In the genomic region with DNA sequence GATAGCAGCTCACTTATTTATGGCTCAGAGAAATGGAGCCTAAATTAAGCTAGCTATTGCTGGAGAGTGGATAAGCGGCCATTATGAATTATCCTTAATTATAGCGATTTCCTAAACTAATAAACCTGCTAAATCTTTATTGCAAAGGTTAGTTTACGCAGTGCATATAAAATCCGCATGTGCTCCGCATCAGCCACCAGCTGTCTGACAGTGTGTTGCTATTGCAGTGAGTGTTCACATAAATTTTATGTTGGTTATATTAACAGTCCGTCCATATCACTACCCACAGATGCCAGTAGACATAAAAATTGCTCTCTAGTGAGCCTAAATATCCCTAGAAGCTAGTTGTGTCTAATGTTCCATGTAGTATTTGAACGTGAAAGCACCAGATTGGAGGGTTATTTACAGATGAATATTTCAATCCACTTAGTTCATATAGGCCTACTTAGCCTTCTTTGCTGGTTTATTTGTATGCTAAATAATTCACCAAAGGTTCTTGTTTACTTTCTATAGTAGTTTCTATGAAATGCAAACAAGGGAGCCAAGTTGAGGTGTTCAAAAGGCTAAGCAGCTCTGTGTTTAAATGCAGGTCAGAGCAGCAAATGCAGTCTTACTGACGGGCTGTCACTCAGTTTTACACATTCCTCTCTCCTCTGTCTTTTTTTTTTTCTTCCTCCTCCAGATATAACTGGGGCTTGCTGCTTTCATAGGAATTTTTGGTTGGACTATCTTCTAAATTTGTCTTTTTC, we compare ENCODE assay signal across 1 cellular context.
A peak's percentile ranks its signal among the peaks of the same experiment; 100 is the strongest.
TF ChIP-seq lines count a peak whose summit lies in the region.

No MANE protein-coding gene starts in this region.

TF ChIP-seq in HepG2, 621 proteins besides CTCF, POLR2A, EP300 and RAD21 (continued from another document and continues in another):
- TF ChIP-seq, protein P1, sequence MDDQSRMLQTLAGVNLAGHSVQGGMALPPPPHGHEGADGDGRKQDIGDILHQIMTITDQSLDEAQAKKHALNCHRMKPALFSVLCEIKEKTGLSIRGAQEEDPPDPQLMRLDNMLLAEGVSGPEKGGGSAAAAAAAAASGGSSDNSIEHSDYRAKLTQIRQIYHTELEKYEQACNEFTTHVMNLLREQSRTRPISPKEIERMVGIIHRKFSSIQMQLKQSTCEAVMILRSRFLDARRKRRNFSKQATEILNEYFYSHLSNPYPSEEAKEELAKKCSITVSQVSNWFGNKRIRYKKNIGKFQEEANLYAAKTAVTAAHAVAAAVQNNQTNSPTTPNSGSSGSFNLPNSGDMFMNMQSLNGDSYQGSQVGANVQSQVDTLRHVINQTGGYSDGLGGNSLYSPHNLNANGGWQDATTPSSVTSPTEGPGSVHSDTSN (CRISPR knock-in tag; IDR thresholded peaks at IDR 0.05; ENCODE audit: borderline replicate concordance), result no peak
- TF ChIP-seq SOX13 (IDR thresholded peaks at IDR 0.05), result no peak
- TF ChIP-seq SOX13 (CRISPR knock-in tag; conservative IDR thresholded peaks at IDR 0.05 in 1 of 2, IDR thresholded peaks at IDR 0.05 in 1 of 2), result peak in 1 of 2 experiments; percentile 43; a peak in 1 of 4 replicates
- TF ChIP-seq PAF1 (CRISPR knock-in tag; IDR thresholded peaks at IDR 0.05), result no peak
- no peak for TF ChIP-seq ZNF329 (CRISPR knock-in tag; IDR thresholded peaks at IDR 0.05; ENCODE audit: low read depth)
- no peak for TF ChIP-seq HDAC6 (IDR thresholded peaks at IDR 0.05; ENCODE audit: low read depth, low read length)
- no peak for TF ChIP-seq CREB1 (IDR thresholded peaks at IDR 0.05)
- TF ChIP-seq CREB1 (CRISPR knock-in tag; IDR thresholded peaks at IDR 0.05), result 0 out of 2 replicates have a peak, but pooled peaks have one; percentile 16
- peak; percentile 98 for TF ChIP-seq BCL6 (CRISPR knock-in tag; IDR thresholded peaks at IDR 0.05)
- no peak for TF ChIP-seq U2AF2 (IDR thresholded peaks at IDR 0.05; ENCODE audit: low read depth, low read length)
- no peak for TF ChIP-seq ZNF354B (CRISPR knock-in tag; IDR thresholded peaks at IDR 0.05)
- no peak for TF ChIP-seq NRL (CRISPR knock-in tag; IDR thresholded peaks at IDR 0.05; ENCODE audit: borderline replicate concordance)
- TF ChIP-seq, protein P2, sequence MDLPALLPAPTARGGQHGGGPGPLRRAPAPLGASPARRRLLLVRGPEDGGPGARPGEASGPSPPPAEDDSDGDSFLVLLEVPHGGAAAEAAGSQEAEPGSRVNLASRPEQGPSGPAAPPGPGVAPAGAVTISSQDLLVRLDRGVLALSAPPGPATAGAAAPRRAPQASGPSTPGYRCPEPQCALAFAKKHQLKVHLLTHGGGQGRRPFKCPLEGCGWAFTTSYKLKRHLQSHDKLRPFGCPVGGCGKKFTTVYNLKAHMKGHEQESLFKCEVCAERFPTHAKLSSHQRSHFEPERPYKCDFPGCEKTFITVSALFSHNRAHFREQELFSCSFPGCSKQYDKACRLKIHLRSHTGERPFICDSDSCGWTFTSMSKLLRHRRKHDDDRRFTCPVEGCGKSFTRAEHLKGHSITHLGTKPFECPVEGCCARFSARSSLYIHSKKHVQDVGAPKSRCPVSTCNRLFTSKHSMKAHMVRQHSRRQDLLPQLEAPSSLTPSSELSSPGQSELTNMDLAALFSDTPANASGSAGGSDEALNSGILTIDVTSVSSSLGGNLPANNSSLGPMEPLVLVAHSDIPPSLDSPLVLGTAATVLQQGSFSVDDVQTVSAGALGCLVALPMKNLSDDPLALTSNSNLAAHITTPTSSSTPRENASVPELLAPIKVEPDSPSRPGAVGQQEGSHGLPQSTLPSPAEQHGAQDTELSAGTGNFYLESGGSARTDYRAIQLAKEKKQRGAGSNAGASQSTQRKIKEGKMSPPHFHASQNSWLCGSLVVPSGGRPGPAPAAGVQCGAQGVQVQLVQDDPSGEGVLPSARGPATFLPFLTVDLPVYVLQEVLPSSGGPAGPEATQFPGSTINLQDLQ (CRISPR knock-in tag; IDR thresholded peaks at IDR 0.05), result no peak
- TF ChIP-seq CBX1 (IDR thresholded peaks at IDR 0.05; ENCODE audit: low read depth), result no peak
- TF ChIP-seq TAF1 (CRISPR knock-in tag; IDR thresholded peaks at IDR 0.05), result no peak
- no peak for TF ChIP-seq DMAP1 (CRISPR knock-in tag; IDR thresholded peaks at IDR 0.05)
- TF ChIP-seq XBP1 (CRISPR knock-in tag; IDR thresholded peaks at IDR 0.05), result no peak
- TF ChIP-seq, protein P3, sequence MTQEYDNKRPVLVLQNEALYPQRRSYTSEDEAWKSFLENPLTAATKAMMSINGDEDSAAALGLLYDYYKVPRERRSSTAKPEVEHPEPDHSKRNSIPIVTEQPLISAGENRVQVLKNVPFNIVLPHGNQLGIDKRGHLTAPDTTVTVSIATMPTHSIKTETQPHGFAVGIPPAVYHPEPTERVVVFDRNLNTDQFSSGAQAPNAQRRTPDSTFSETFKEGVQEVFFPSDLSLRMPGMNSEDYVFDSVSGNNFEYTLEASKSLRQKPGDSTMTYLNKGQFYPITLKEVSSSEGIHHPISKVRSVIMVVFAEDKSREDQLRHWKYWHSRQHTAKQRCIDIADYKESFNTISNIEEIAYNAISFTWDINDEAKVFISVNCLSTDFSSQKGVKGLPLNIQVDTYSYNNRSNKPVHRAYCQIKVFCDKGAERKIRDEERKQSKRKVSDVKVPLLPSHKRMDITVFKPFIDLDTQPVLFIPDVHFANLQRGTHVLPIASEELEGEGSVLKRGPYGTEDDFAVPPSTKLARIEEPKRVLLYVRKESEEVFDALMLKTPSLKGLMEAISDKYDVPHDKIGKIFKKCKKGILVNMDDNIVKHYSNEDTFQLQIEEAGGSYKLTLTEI (CRISPR knock-in tag; conservative IDR thresholded peaks at IDR 0.05), result no peak
- TF ChIP-seq, protein P4, sequence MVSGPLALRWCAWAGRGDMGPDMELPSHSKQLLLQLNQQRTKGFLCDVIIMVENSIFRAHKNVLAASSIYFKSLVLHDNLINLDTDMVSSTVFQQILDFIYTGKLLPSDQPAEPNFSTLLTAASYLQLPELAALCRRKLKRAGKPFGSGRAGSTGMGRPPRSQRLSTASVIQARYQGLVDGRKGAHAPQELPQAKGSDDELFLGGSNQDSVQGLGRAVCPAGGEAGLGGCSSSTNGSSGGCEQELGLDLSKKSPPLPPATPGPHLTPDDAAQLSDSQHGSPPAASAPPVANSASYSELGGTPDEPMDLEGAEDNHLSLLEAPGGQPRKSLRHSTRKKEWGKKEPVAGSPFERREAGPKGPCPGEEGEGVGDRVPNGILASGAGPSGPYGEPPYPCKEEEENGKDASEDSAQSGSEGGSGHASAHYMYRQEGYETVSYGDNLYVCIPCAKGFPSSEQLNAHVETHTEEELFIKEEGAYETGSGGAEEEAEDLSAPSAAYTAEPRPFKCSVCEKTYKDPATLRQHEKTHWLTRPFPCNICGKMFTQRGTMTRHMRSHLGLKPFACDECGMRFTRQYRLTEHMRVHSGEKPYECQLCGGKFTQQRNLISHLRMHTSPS (CRISPR knock-in tag; IDR thresholded peaks at IDR 0.05; ENCODE audit: low read depth), result no peak
- no peak for TF ChIP-seq PAWR (CRISPR knock-in tag; IDR thresholded peaks at IDR 0.05; ENCODE audit: borderline replicate concordance)
- TF ChIP-seq ZNF775 (CRISPR knock-in tag; IDR thresholded peaks at IDR 0.05; ENCODE audit: borderline replicate concordance), result no peak
- no peak for TF ChIP-seq ZNF572 (CRISPR knock-in tag; IDR thresholded peaks at IDR 0.05)
- no peak for TF ChIP-seq HMG20B (CRISPR knock-in tag; conservative IDR thresholded peaks at IDR 0.05)
- no peak for TF ChIP-seq GATAD2A (CRISPR knock-in tag; IDR thresholded peaks at IDR 0.05)
- TF ChIP-seq ZNF3 (CRISPR knock-in tag; IDR thresholded peaks at IDR 0.05), result no peak
- no peak for TF ChIP-seq ZNF773 (CRISPR knock-in tag; IDR thresholded peaks at IDR 0.05; ENCODE audit: borderline replicate concordance)
- TF ChIP-seq SIN3B (IDR thresholded peaks at IDR 0.05; ENCODE audit: low read length), result no peak
- no peak for TF ChIP-seq U2AF1 (optimal IDR thresholded peaks at IDR 0.05; ENCODE audit: low read depth, low read length)
- TF ChIP-seq, protein P5, sequence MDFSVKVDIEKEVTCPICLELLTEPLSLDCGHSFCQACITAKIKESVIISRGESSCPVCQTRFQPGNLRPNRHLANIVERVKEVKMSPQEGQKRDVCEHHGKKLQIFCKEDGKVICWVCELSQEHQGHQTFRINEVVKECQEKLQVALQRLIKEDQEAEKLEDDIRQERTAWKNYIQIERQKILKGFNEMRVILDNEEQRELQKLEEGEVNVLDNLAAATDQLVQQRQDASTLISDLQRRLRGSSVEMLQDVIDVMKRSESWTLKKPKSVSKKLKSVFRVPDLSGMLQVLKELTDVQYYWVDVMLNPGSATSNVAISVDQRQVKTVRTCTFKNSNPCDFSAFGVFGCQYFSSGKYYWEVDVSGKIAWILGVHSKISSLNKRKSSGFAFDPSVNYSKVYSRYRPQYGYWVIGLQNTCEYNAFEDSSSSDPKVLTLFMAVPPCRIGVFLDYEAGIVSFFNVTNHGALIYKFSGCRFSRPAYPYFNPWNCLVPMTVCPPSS (IDR thresholded peaks at IDR 0.05), result no peak
- TF ChIP-seq, protein P6, sequence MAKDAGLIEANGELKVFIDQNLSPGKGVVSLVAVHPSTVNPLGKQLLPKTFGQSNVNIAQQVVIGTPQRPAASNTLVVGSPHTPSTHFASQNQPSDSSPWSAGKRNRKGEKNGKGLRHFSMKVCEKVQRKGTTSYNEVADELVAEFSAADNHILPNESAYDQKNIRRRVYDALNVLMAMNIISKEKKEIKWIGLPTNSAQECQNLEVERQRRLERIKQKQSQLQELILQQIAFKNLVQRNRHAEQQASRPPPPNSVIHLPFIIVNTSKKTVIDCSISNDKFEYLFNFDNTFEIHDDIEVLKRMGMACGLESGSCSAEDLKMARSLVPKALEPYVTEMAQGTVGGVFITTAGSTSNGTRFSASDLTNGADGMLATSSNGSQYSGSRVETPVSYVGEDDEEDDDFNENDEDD (CRISPR knock-in tag; IDR thresholded peaks at IDR 0.05; ENCODE audit: borderline replicate concordance), result no peak
- TF ChIP-seq IRF2 (CRISPR knock-in tag; IDR thresholded peaks at IDR 0.05), result no peak
- TF ChIP-seq, protein P7, sequence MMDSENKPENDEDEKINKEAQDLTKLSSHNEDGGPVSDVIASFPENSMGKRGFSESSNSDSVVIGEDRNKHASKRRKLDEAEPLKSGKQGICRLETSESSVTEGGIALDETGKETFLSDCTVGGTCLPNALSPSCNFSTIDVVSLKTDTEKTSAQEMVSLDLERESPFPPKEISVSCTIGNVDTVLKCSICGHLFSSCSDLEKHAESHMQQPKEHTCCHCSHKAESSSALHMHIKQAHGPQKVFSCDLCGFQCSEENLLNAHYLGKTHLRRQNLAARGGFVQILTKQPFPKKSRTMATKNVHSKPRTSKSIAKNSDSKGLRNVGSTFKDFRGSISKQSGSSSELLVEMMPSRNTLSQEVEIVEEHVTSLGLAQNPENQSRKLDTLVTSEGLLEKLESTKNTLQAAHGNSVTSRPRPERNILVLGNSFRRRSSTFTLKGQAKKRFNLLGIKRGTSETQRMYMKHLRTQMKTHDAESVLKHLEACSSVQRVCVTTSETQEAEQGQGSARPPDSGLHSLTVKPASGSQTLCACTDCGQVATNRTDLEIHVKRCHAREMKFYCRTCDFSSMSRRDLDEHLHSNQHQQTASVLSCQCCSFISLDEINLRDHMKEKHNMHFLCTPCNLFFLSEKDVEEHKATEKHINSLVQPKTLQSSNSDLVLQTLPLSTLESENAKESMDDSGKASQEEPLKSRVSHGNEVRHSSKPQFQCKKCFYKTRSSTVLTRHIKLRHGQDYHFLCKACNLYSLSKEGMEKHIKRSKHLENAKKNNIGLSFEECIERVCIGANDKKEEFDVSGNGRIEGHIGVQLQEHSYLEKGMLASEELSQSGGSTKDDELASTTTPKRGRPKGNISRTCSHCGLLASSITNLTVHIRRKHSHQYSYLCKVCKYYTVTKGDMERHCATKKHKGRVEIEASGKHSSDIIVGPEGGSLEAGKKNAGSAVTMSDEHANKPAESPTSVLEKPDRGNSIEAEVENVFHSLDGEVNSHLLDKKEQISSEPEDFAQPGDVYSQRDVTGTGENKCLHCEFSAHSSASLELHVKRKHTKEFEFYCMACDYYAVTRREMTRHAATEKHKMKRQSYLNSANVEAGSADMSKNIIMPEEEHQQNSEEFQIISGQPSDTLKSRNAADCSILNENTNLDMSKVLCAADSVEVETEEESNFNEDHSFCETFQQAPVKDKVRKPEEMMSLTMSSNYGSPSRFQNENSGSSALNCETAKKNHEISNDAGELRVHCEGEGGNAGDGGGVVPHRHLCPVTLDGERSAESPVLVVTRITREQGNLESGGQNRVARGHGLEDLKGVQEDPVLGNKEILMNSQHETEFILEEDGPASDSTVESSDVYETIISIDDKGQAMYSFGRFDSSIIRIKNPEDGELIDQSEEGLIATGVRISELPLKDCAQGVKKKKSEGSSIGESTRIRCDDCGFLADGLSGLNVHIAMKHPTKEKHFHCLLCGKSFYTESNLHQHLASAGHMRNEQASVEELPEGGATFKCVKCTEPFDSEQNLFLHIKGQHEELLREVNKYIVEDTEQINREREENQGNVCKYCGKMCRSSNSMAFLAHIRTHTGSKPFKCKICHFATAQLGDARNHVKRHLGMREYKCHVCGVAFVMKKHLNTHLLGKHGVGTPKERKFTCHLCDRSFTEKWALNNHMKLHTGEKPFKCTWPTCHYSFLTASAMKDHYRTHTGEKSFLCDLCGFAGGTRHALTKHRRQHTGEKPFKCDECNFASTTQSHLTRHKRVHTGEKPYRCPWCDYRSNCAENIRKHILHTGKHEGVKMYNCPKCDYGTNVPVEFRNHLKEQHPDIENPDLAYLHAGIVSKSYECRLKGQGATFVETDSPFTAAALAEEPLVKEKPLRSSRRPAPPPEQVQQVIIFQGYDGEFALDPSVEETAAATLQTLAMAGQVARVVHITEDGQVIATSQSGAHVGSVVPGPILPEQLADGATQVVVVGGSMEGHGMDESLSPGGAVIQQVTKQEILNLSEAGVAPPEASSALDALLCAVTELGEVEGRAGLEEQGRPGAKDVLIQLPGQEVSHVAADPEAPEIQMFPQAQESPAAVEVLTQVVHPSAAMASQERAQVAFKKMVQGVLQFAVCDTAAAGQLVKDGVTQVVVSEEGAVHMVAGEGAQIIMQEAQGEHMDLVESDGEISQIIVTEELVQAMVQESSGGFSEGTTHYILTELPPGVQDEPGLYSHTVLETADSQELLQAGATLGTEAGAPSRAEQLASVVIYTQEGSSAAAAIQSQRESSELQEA (CRISPR knock-in tag; IDR thresholded peaks at IDR 0.05; ENCODE audit: not compliant biosample characterization), result no peak
- no peak for TF ChIP-seq RFX3 (CRISPR knock-in tag; IDR thresholded peaks at IDR 0.05)
- no peak for TF ChIP-seq ZNF577 (CRISPR knock-in tag; IDR thresholded peaks at IDR 0.05; ENCODE audit: borderline replicate concordance, low read depth)
- no peak for TF ChIP-seq GZF1 (CRISPR knock-in tag; IDR thresholded peaks at IDR 0.05)
- TF ChIP-seq FOXK2 (IDR thresholded peaks at IDR 0.05), result no peak
- no peak for TF ChIP-seq ZNF629 (CRISPR knock-in tag; conservative IDR thresholded peaks at IDR 0.05)
- TF ChIP-seq, protein P8, sequence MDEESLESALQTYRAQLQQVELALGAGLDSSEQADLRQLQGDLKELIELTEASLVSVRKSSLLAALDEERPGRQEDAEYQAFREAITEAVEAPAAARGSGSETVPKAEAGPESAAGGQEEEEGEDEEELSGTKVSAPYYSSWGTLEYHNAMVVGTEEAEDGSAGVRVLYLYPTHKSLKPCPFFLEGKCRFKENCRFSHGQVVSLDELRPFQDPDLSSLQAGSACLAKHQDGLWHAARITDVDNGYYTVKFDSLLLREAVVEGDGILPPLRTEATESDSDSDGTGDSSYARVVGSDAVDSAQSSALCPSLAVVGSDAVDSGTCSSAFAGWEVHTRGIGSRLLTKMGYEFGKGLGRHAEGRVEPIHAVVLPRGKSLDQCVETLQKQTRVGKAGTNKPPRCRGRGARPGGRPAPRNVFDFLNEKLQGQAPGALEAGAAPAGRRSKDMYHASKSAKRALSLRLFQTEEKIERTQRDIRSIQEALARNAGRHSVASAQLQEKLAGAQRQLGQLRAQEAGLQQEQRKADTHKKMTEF (CRISPR knock-in tag; IDR thresholded peaks at IDR 0.05), result no peak
- TF ChIP-seq SIX1 (CRISPR knock-in tag; IDR thresholded peaks at IDR 0.05; ENCODE audit: borderline replicate concordance), result no peak
- no peak for TF ChIP-seq DR1 (CRISPR knock-in tag; IDR thresholded peaks at IDR 0.05)
- TF ChIP-seq MIER2 (CRISPR knock-in tag; IDR thresholded peaks at IDR 0.05), result no peak
- no peak for TF ChIP-seq ZNF350 (CRISPR knock-in tag; IDR thresholded peaks at IDR 0.05; ENCODE audit: borderline replicate concordance, low read depth)
- no peak for TF ChIP-seq ZNF790 (CRISPR knock-in tag; IDR thresholded peaks at IDR 0.05; ENCODE audit: borderline replicate concordance)
